Comparison of ENCODE assay signal across 13 cellular contexts in genomic region chr12:46154221-46154975, GRCh38.
A peak's percentile ranks its signal among the peaks of the same experiment; 100 is the strongest.
DNase-seq lines count a peak whose midpoint lies in the region; ATAC-seq, FAIRE-seq and TF ChIP-seq lines count a peak whose summit lies in the region.
"Had no signal": no experiment of that assay in that cellular context is flagged by ENCODE, and none has a peak within 500 bp of the region (broad histone marks: within the 10 kb centered on the region; RNA-seq: fewer than 3 reads in every experiment).

No MANE protein-coding gene starts in this region.

- no peaks in the 10 kb centered on the region for H3K9me2 ChIP-seq in GM23338 (ENCODE audit: insufficient read depth)

- H3K4me2 ChIP-seq in A549 (peak overlapping the region; percentile 64), GM23338 (no peak overlapping the region)
- H3K4me2 ChIP-seq: neural progenitor cell had no signal

- 49% methylated on average over 2 of the region's 2 CpGs for WGBS in A549 (ENCODE audit: missing lambda C conversion rate)

- peak overlapping the region; percentile 46 to 67 for H3K27ac ChIP-seq in A549
- no peak overlapping the region for H3K27ac ChIP-seq in HEK293 (ENCODE audit: extremely low read depth, low read depth, low read length)
- no peak overlapping the region for H3K27ac ChIP-seq in GM23338 (ENCODE audit: low read depth)
- H3K27ac ChIP-seq: HL-60, neural progenitor cell had no signal

- CTCF ChIA-PET in A549 (lab: Yijun Ruan, JAX), result interaction anchor here (0.9 to 1.6 kb wide), 7 partner anchors 9 to 867 kb away, joined by 3 to 7 read pairs (median 5); no protein-coding TSS in a partner anchor
- CTCF ChIA-PET in HEK293 (lab: Yijun Ruan, JAX), result interaction anchor here (0.7 to 1.8 kb wide), 11 partner anchors 13 to 1709 kb away, joined by 3 to 7 read pairs (median 3); no protein-coding TSS in a partner anchor

- TF ChIP-seq CTCF in A549 (IDR thresholded peaks at IDR 0.05), result no peak
- no peak for TF ChIP-seq CTCF in HEK293 (tag by site-specific recombination; IDR thresholded peaks at IDR 0.05)
- TF ChIP-seq CTCF in GM23338 (conservative IDR thresholded peaks at IDR 0.05; ENCODE audit: low read depth in 2 of 2), result no peak

- H3K79me2 ChIP-seq in GM23338 (replicated peaks; ENCODE audit: insufficient read depth), result no peaks in the 10 kb centered on the region

- TF ChIP-seq RAD21 in A549 (conservative IDR thresholded peaks at IDR 0.05 in 1 of 2, IDR thresholded peaks at IDR 0.05 in 1 of 2), result no peak

- ATAC-seq in A549 (peak; percentile 81 to 90), GM23338 (no peak), HG03280 (IDR thresholded peaks at IDR 0.05; ENCODE audit: unreplicated experiment) (no peak), GM21390 (IDR thresholded peaks at IDR 0.05; ENCODE audit: unreplicated experiment) (no peak)
- ATAC-seq: stimulated activated naive B cell treated with anti-CD40 and anti-IgM and Interleukin-4, amounts not matched to agents 10 μg/mL and 1 μg/mL and 100 μg/mL, for 72 hours had no signal

- no peak for TF ChIP-seq EP300 in A549 (IDR thresholded peaks at IDR 0.05)

- peaks cover 8% of the 10 kb centered on the region; the same call in 2 of the 3 replicates for H3K4me1 Mint-ChIP-seq in GM23338

- H3K4me1 ChIP-seq in A549 (peaks cover 15% of the 10 kb centered on the region), HEK293 (ENCODE audit: control insufficient read depth, insufficient read depth, low read length) (peaks cover 17% of the 10 kb centered on the region), GM23338 (ENCODE audit: insufficient read depth) (no peaks in the 10 kb centered on the region)

- no peaks in the 10 kb centered on the region for H3K27me3 ChIP-seq in GM23338 (ENCODE audit: insufficient read depth)
- H3K27me3 ChIP-seq: neural progenitor cell had no signal

- DNase-seq in A549 (ENCODE audit: low read depth in 1 of 2, low spot score in 1 of 2) (peak; percentile 19 to 64), amniotic epithelial cell (ENCODE audit: low read depth) (peak; percentile 92), hepatic stellate cell (ENCODE audit: low spot score) (peak; percentile 32), NCI-H2196 treated with DMSO at 0.1 percent for 48 hours (lab: John Stamatoyannopoulos, UW; ENCODE audit: unreplicated experiment) (no peak), GM23338 (ENCODE audit: low spot score) (no peak)
- DNase-seq: activated CD4-positive, alpha-beta memory T cell treated with anti-CD3 and anti-CD28 coated beads for 36 hours; activated naive CD4-positive, alpha-beta T cell treated with anti-CD3 and anti-CD28 coated beads, Interleukin-2, amount 50 U/mL, for 16 hours; stimulated activated naive B cell treated with anti-CD40 and anti-IgM and Interleukin-4, amounts not matched to agents 10 μg/mL and 1 μg/mL and 100 μg/mL, for 72 hours had no signal

- no peaks in the 10 kb centered on the region for H3K36me3 Mint-ChIP-seq in GM23338 (ENCODE audit: low read depth)
- H3K36me3 Mint-ChIP-seq: neural progenitor cell had no signal

- H3K4me3 ChIP-seq in A549, result no peak overlapping the region
- no peak overlapping the region for H3K4me3 ChIP-seq in HEK293 (ENCODE audit: low read depth, low read length)
- H3K4me3 ChIP-seq in GM23338, result no peak overlapping the region
- H3K4me3 ChIP-seq: neural progenitor cell had no signal

- TF ChIP-seq POLR2A in A549 (IDR thresholded peaks at IDR 0.05; ENCODE audit: low read length), result no peak

- H4K20me1 ChIP-seq in GM23338 (replicated peaks; ENCODE audit: insufficient read depth), result no peaks in the 10 kb centered on the region

- no peaks in the 10 kb centered on the region for H3F3A ChIP-seq in GM23338 (replicated peaks; ENCODE audit: low read depth)

- peaks cover 3% of the 10 kb centered on the region; the same call in 2 of the 3 replicates for H3K9me3 Mint-ChIP-seq in GM23338

- no peak overlapping the region for H3K27ac Mint-ChIP-seq in GM23338
- H3K27ac Mint-ChIP-seq: activated CD4-positive, alpha-beta memory T cell treated with anti-CD3 and anti-CD28 coated beads for 36 hours; neural progenitor cell; stimulated activated naive B cell treated with anti-CD40 and anti-IgM and Interleukin-4, amounts not matched to agents 10 μg/mL and 1 μg/mL and 100 μg/mL, for 72 hours had no signal

- peaks cover 11% of the 10 kb centered on the region; the same call in 1 of the 3 replicates for H3K9me3 ChIP-seq in A549
- H3K9me3 ChIP-seq in HEK293 (ENCODE audit: control insufficient read depth, insufficient read depth, low read depth, low read length), result no peaks in the 10 kb centered on the region; the same call in 1 of the 2 replicates

- no peak overlapping the region for H3K4me3 Mint-ChIP-seq in GM23338
- H3K4me3 Mint-ChIP-seq: activated CD4-positive, alpha-beta memory T cell treated with anti-CD3 and anti-CD28 coated beads for 36 hours; neural progenitor cell; stimulated activated naive B cell treated with anti-CD40 and anti-IgM and Interleukin-4, amounts not matched to agents 10 μg/mL and 1 μg/mL and 100 μg/mL, for 72 hours had no signal

- no peak overlapping the region for H2AFZ ChIP-seq in GM23338
- H2AFZ ChIP-seq: neural progenitor cell had no signal

- H3K27me3 Mint-ChIP-seq in GM23338 (ENCODE audit: insufficient read depth, low read depth, poor library complexity), result no peaks in the 10 kb centered on the region
- H3K27me3 Mint-ChIP-seq: stimulated activated naive B cell treated with anti-CD40 and anti-IgM and Interleukin-4, amounts not matched to agents 10 μg/mL and 1 μg/mL and 100 μg/mL, for 72 hours had no signal

- FAIRE-seq in A549 (lab: Jason Lieb, UNC), result no peak

- H3K36me3 ChIP-seq in HEK293 (ENCODE audit: control insufficient read depth in 2 of 2, insufficient read depth in 1 of 2, low read length in 2 of 2) (no peaks in the 10 kb centered on the region), GM23338 (ENCODE audit: insufficient read depth) (no peaks in the 10 kb centered on the region)
- H3K36me3 ChIP-seq: neural progenitor cell had no signal

- POLR2A ChIA-PET in A549 (lab: Yijun Ruan, JAX), result interaction anchor here (0.6 kb wide), 1 partner anchor 165 kb away, joined by 3 read pairs; no protein-coding TSS in a partner anchor
- POLR2A ChIA-PET in HEK293 (lab: Yijun Ruan, JAX), result interaction anchor here (1.1 kb wide), 1 partner anchor 115 kb away, joined by 3 read pairs; the partner anchor contains the start of gene SLC38A1

TF ChIP-seq in A549, 52 proteins besides CTCF, POLR2A, EP300 and RAD21:
- no peak for TF ChIP-seq NFE2L2 (conservative IDR thresholded peaks at IDR 0.05; ENCODE audit: low read length)
- TF ChIP-seq JUNB (IDR thresholded peaks at IDR 0.05), result peak; percentile 51
- peak; percentile 47; the same call in 1 of the 2 replicates for TF ChIP-seq GATA3 (IDR thresholded peaks at IDR 0.05; ENCODE audit: borderline replicate concordance)
- TF ChIP-seq PHF8 (IDR thresholded peaks at IDR 0.05; ENCODE audit: borderline replicate concordance, low read depth), result no peak
- TF ChIP-seq FOSB (CRISPR knock-in tag; IDR thresholded peaks at IDR 0.05), result no peak
- TF ChIP-seq FOSL2 (IDR thresholded peaks at IDR 0.05), result no peak
- TF ChIP-seq FOSL2 (CRISPR knock-in tag; IDR thresholded peaks at IDR 0.05), result peak; percentile 67
- TF ChIP-seq USF2 (IDR thresholded peaks at IDR 0.05), result no peak

TF ChIP-seq in HEK293, 187 proteins besides CTCF, POLR2A, EP300 and RAD21:
- TF ChIP-seq ZBTB17 (tag by site-specific recombination; IDR thresholded peaks at IDR 0.05) (0 out of 2 replicates have a peak, but pooled peaks have one; percentile 16), SCRT1 (tag by site-specific recombination; IDR thresholded peaks at IDR 0.05; ENCODE audit: borderline replicate concordance) (no peak)

TF ChIP-seq in GM23338, 12 proteins besides CTCF, POLR2A, EP300 and RAD21 (continues in another document):
- no peak for TF ChIP-seq CREB1 (CRISPR knock-in tag; IDR thresholded peaks at IDR 0.05; ENCODE audit: low read depth)
- no peak for TF ChIP-seq EZH2 (IDR thresholded peaks at IDR 0.05; ENCODE audit: low read depth, unreplicated experiment)
- TF ChIP-seq POLR2AphosphoS5 (IDR thresholded peaks at IDR 0.05; ENCODE audit: low read depth), result no peak
- no peak for TF ChIP-seq REST (IDR thresholded peaks at IDR 0.05; ENCODE audit: unreplicated experiment)
- TF ChIP-seq ZNF114 (CRISPR knock-in tag; IDR thresholded peaks at IDR 0.05), result no peak
- no peak for TF ChIP-seq ZNF331 (CRISPR knock-in tag; IDR thresholded peaks at IDR 0.05; ENCODE audit: low read depth)
- TF ChIP-seq ETS1 (IDR thresholded peaks at IDR 0.05), result no peak
- TF ChIP-seq STAT1 (IDR thresholded peaks at IDR 0.05; ENCODE audit: unreplicated experiment), result no peak
- TF ChIP-seq NANOG (IDR thresholded peaks at IDR 0.05; ENCODE audit: borderline replicate concordance), result no peak

Comparison
In these comparisons a context has a peak if more than half of its experiments do, and no peak if none do; other contexts are left out.
1. ATAC-seq: peak in A549 (2 of 2); none in GM23338 (single experiment), HG03280 (single experiment) and GM21390 (single experiment).
2. DNase-seq: peak in A549 (2 of 2), amniotic epithelial cell (single experiment) and hepatic stellate cell (single experiment); none in NCI-H2196 treated with DMSO at 0.1 percent for 48 hours (single experiment) and GM23338 (single experiment).
3. H3K27ac ChIP-seq: peak in A549 (2 of 2); none in HEK293 (single experiment) and GM23338 (single experiment).